Comparison of ENCODE assay signal across 1 cellular context in genomic region chr7:90152642-90153253, GRCh38.
TF ChIP-seq lines count a peak whose summit lies in the region.

No MANE protein-coding gene starts in this region.

TF ChIP-seq in GM12878, 131 proteins besides CTCF, POLR2A, EP300 and RAD21:
- TF ChIP-seq SMC3 (IDR thresholded peaks at IDR 0.05; ENCODE audit: borderline replicate concordance, low read length): peak; percentile 72
